9 cellular contexts compared by ENCODE assay signal in genomic region chr15:55434989-55435825, GRCh38. TPM values are rescaled to one million over a fixed set of nuclear protein-coding genes. Genes with fewer than 3 reads are reported as not detected.
DNase-seq lines count a peak whose midpoint lies in the region; ATAC-seq and TF ChIP-seq lines count a peak whose summit lies in the region.
"Had no signal": no experiment of that assay in that cellular context is flagged by ENCODE, and none has a peak within 500 bp of the region (broad histone marks: within the 10 kb centered on the region; RNA-seq: fewer than 3 reads in every experiment).

No MANE protein-coding gene starts in this region.

- no peak overlapping the region for H3K4me3 Mint-ChIP-seq in effector memory CD8-positive, alpha-beta T cell

- H4K8ac ChIP-seq in mesendoderm (ENCODE audit: low read depth, low read length) = no peak overlapping the region

- H4K5ac ChIP-seq in mesendoderm (ENCODE audit: low read length) = no peak overlapping the region

- H3K27ac Mint-ChIP-seq in effector memory CD8-positive, alpha-beta T cell = no peak overlapping the region

- no peak overlapping the region for H2BK15ac ChIP-seq in mesendoderm (replicated peaks; ENCODE audit: low read depth)

- H3K4me1 ChIP-seq in Peyer's patch (no peaks in the 10 kb centered on the region), mesendoderm (ENCODE audit: control insufficient read depth, low read depth, low read length) (no peaks in the 10 kb centered on the region)
- H3K4me1 ChIP-seq: parathyroid adenoma had no signal

- no peak overlapping the region for H2BK120ac ChIP-seq in mesendoderm (ENCODE audit: low read depth, low read length)

- peak; percentile 62 for DNase-seq in AG20443 (ENCODE audit: low spot score)
- DNase-seq in Peyer's patch = no peak
- peak in 2 of 3 experiments; percentile 3 to 14 for DNase-seq in effector memory CD8-positive, alpha-beta T cell
- peak; percentile 78 for DNase-seq in mesendoderm
- DNase-seq in DMS79 treated with DMSO at 0.1 percent for 48 hours (lab: John Stamatoyannopoulos, UW) = no peak
- DNase-seq in NCI-H2029 treated with DMSO at 0.1 percent for 48 hours (lab: John Stamatoyannopoulos, UW) = no peak

- no peaks in the 10 kb centered on the region for H3K79me1 ChIP-seq in mesendoderm (ENCODE audit: low read length)

- no peak overlapping the region for H3K18ac ChIP-seq in mesendoderm (ENCODE audit: low read length)

- no peak overlapping the region for H3K4ac ChIP-seq in mesendoderm (ENCODE audit: low read depth, low read length)

- no peak overlapping the region for H3K4me2 ChIP-seq in mesendoderm (ENCODE audit: low read length)

- H3K27ac ChIP-seq in Peyer's patch = no peak overlapping the region
- no peak overlapping the region for H3K27ac ChIP-seq in mesendoderm (ENCODE audit: low read depth, low read length)
- H3K27ac ChIP-seq: parathyroid adenoma had no signal

- H3K4me3 ChIP-seq in Peyer's patch (no peak overlapping the region), mesendoderm (ENCODE audit: low read length) (no peak overlapping the region)

- no peaks in the 10 kb centered on the region for H3K36me3 ChIP-seq in Peyer's patch
- no peaks in the 10 kb centered on the region for H3K36me3 ChIP-seq in mesendoderm (ENCODE audit: control insufficient read depth, insufficient read depth, low read length)

- WGBS in mesendoderm (ENCODE audit: extremely low coverage, insufficient coverage, low lambda C conversion rate) = no CpG with 5 or more reads among the region's 6 CpGs

- H3K27me3 Mint-ChIP-seq in effector memory CD8-positive, alpha-beta T cell = peaks cover 6 to 8% of the 10 kb centered on the region in 2 donors

- no peaks in the 10 kb centered on the region for H3K9me3 ChIP-seq in Peyer's patch

- no peak overlapping the region for H2AK5ac ChIP-seq in mesendoderm (ENCODE audit: low read length)

- H3K56ac ChIP-seq in mesendoderm (ENCODE audit: low read length) = no peak overlapping the region

- no peak for TF ChIP-seq POLR2A in Peyer's patch (IDR thresholded peaks at IDR 0.05)

- H2BK5ac ChIP-seq in mesendoderm (ENCODE audit: low read length) = no peak overlapping the region

- no peak overlapping the region for H3K23ac ChIP-seq in mesendoderm (ENCODE audit: low read length)

- TF ChIP-seq CTCF in GM12872 (IDR thresholded peaks at IDR 0.05; ENCODE audit: insufficient read depth, low read depth, low read length) = peak; percentile 60
- peak in 5 of 6 experiments; percentile 30 to 59 (median 54) for TF ChIP-seq CTCF in Peyer's patch (IDR thresholded peaks at IDR 0.05)

- H3K79me2 ChIP-seq in mesendoderm (ENCODE audit: control insufficient read depth, insufficient read depth, low read length) = no peaks in the 10 kb centered on the region
- H3K79me2 ChIP-seq: parathyroid adenoma had no signal

- H3K4me1 Mint-ChIP-seq in effector memory CD8-positive, alpha-beta T cell (ENCODE audit: low read depth in 2 of 2) = peaks cover 2 to 7% of the 10 kb centered on the region in 2 donors

- H3K9me3 Mint-ChIP-seq in effector memory CD8-positive, alpha-beta T cell = no peaks in the 10 kb centered on the region

- no peak overlapping the region for H3K9ac ChIP-seq in mesendoderm (ENCODE audit: low read length)
- H3K9ac ChIP-seq: parathyroid adenoma had no signal

- peak; percentile 82 for ATAC-seq in HG03378 (IDR thresholded peaks at IDR 0.05; ENCODE audit: unreplicated experiment)
- peak; percentile 58 for ATAC-seq in effector memory CD8-positive, alpha-beta T cell (replicated peaks)

- no peaks in the 10 kb centered on the region for H3K27me3 ChIP-seq in Peyer's patch
- no peaks in the 10 kb centered on the region for H3K27me3 ChIP-seq in mesendoderm (ENCODE audit: insufficient read depth, low read length, poor library complexity)

- H3K36me3 Mint-ChIP-seq in effector memory CD8-positive, alpha-beta T cell (ENCODE audit: insufficient read depth) = no peaks in the 10 kb centered on the region

RNA-seq across cellular contexts. Expression of gene PIERCE2, which starts 26.9 kb away (rescaled TPM):
- not detected for total RNA-seq in Peyer's patch
- 6.0 TPM for polyA plus RNA-seq in mesendoderm (2013, experiment 1 of 2)
- polyA plus RNA-seq in mesendoderm (2013, experiment 2 of 2) = 6.3 TPM

RNA-seq across cellular contexts. Expression of gene CCPG1, which starts 27.0 kb away (rescaled TPM):
- 10 to 100 TPM; 24.8 to 36.3 (median 29.5) TPM for total RNA-seq in Peyer's patch
- polyA plus RNA-seq in mesendoderm (2013, experiment 1 of 2) = 19.6 TPM
- polyA plus RNA-seq in mesendoderm (2013, experiment 2 of 2) = 19.2 TPM

Comparison
In these comparisons a context has a peak if more than half of its experiments do, and no peak if none do; other contexts are left out.
1. DNase-seq: peak in AG20443 (single experiment), effector memory CD8-positive, alpha-beta T cell (2 of 3) and mesendoderm (single experiment); none in Peyer's patch (0 of 3), DMS79 treated with DMSO at 0.1 percent for 48 hours (single experiment) and NCI-H2029 treated with DMSO at 0.1 percent for 48 hours (single experiment).